ENCODE assay signal across 1 cellular context in genomic region chr22:45968751-45969413, GRCh38.
TF ChIP-seq lines count a peak whose summit lies in the region.

No MANE protein-coding gene starts in this region.

TF ChIP-seq in A549, 52 proteins besides CTCF, POLR2A, EP300 and RAD21 (continued from another document):
- peak; percentile 89 for TF ChIP-seq FOSL2 (IDR thresholded peaks at IDR 0.05)
- peak; percentile 96 for TF ChIP-seq FOSL2 (CRISPR knock-in tag; IDR thresholded peaks at IDR 0.05)
